30 cellular contexts compared by ENCODE assay signal in the genomic region with DNA sequence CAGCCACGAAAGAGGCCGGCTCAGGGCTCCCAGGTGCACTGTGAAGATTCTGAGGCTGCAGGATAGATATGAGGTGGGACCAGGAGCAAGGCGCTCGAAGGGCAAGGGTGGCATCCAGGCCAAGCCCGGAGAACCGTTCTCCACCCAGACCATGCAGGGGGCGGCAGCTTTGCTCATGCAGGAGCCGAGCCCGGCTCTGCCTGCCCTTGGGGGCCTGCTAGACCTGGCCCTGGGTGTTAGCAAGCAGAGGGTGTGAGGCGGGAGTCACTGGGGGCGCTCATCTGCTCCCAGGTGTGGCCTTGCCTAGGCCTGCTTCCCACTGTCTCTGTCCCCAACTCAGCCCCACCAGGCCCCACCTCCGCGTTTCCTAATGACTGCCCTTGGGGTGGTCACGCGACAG.
"Had no signal": no experiment of that assay in that cellular context is flagged by ENCODE, and none has a peak within 500 bp of the region (broad histone marks: within the 10 kb centered on the region; RNA-seq: fewer than 3 reads in every experiment).

No MANE protein-coding gene starts in this region.

- H3K27me3 ChIP-seq: colonic mucosa, gastrocnemius medialis, right atrium auricular region, testis, tibial artery, upper lobe of right lung, uterus had no signal

- H3K4me1 Mint-ChIP-seq: mesothelial cell of epicardium; naive B cell; stimulated activated memory B cell treated with anti-CD40 and anti-IgM and Interleukin-4, amounts not matched to agents 10 μg/mL and 1 μg/mL and 100 μg/mL, for 72 hours had no signal

- ATAC-seq: esophagus mucosa; gastrocnemius medialis; left lobe of liver; mucosa of descending colon; natural killer cell treated with Interleukin-12 subunit alpha and Interleukin-12 subunit beta and Interleukin-15 and Interleukin-18, amount 100 ng/mL, for 72 hours; sciatic nerve; stimulated activated memory B cell treated with anti-CD40 and anti-IgM and Interleukin-4, amounts not matched to agents 10 μg/mL and 1 μg/mL and 100 μg/mL, for 72 hours; stimulated activated naive CD8-positive, alpha-beta T cell treated with anti-CD3 and anti-CD28 coated beads, Interleukin-15, Interleukin-2, amounts not matched to agents 100 U/mL and 50 U/mL, for 24 hours; upper lobe of right lung had no signal

- H3K4me1 ChIP-seq: colonic mucosa, gastrocnemius medialis, prostate gland, right atrium auricular region, testis, tibial artery, upper lobe of right lung, uterus had no signal

- H3K4me3 ChIP-seq: colonic mucosa, gastrocnemius medialis, mucosa of descending colon, prostate gland, right atrium auricular region, smooth muscle cell, tibial artery, upper lobe of right lung, uterus had no signal

- H3K9me3 ChIP-seq: colonic mucosa, gastrocnemius medialis, mucosa of descending colon, prostate gland, right atrium auricular region, testis, tibial artery, upper lobe of right lung, uterus had no signal

- H3K4me3 Mint-ChIP-seq: dendritic cell treated with granulocyte-macrophage colony-stimulating factor and Interleukin-4, amounts not matched to agents 40 ng/mL and 50 ng/mL, for 4 days; endodermal cell; mesothelial cell of epicardium; naive B cell; natural killer cell treated with Interleukin-12 subunit alpha and Interleukin-12 subunit beta and Interleukin-15 and Interleukin-18, amount 100 ng/mL, for 72 hours; neural crest cell; stimulated activated memory B cell treated with anti-CD40 and anti-IgM and Interleukin-4, amounts not matched to agents 10 μg/mL and 1 μg/mL and 100 μg/mL, for 72 hours had no signal

- H3K27ac Mint-ChIP-seq: dendritic cell treated with granulocyte-macrophage colony-stimulating factor and Interleukin-4, amounts not matched to agents 40 ng/mL and 50 ng/mL, for 4 days; endodermal cell; mesothelial cell of epicardium; natural killer cell treated with Interleukin-12 subunit alpha and Interleukin-12 subunit beta and Interleukin-15 and Interleukin-18, amount 100 ng/mL, for 72 hours; stimulated activated memory B cell treated with anti-CD40 and anti-IgM and Interleukin-4, amounts not matched to agents 10 μg/mL and 1 μg/mL and 100 μg/mL, for 72 hours had no signal

- DNase-seq: colonic mucosa; effector CD8-positive, alpha-beta T cell; endodermal cell; foreskin fibroblast; gastrocnemius medialis; head of caudate nucleus; kidney; mesenchymal stem cell; mucosa of descending colon; naive B cell; stimulated activated CD4-positive, alpha-beta T cell treated with anti-CD3 and anti-CD28 coated beads, Interleukin-2, amount 100 ng/mL, for 24 hours; stimulated activated CD4-positive, alpha-beta T cell treated with anti-CD3 and anti-CD28 coated beads, Interleukin-4, amount 100 ng/mL, for 4 hours; stimulated activated naive CD8-positive, alpha-beta T cell treated with anti-CD3 and anti-CD28 coated beads, Interleukin-15, Interleukin-2, amounts not matched to agents 100 U/mL and 50 U/mL, for 24 hours; substantia nigra; tibial artery; upper lobe of right lung; uterus had no signal

- H3K27me3 Mint-ChIP-seq: dendritic cell treated with granulocyte-macrophage colony-stimulating factor and Interleukin-4, amounts not matched to agents 40 ng/mL and 50 ng/mL, for 4 days; naive B cell; natural killer cell treated with Interleukin-12 subunit alpha and Interleukin-12 subunit beta and Interleukin-15 and Interleukin-18, amount 100 ng/mL, for 72 hours; stimulated activated memory B cell treated with anti-CD40 and anti-IgM and Interleukin-4, amounts not matched to agents 10 μg/mL and 1 μg/mL and 100 μg/mL, for 72 hours had no signal

- H3K9me3 Mint-ChIP-seq: dendritic cell treated with granulocyte-macrophage colony-stimulating factor and Interleukin-4, amounts not matched to agents 40 ng/mL and 50 ng/mL, for 4 days; mesothelial cell of epicardium; naive B cell; natural killer cell treated with Interleukin-12 subunit alpha and Interleukin-12 subunit beta and Interleukin-15 and Interleukin-18, amount 100 ng/mL, for 72 hours; stimulated activated memory B cell treated with anti-CD40 and anti-IgM and Interleukin-4, amounts not matched to agents 10 μg/mL and 1 μg/mL and 100 μg/mL, for 72 hours had no signal

- H3K27ac ChIP-seq: colonic mucosa, epithelial cell of prostate, gastrocnemius medialis, prostate gland, right atrium auricular region, testis, tibial artery, upper lobe of right lung, uterus had no signal

- H3K36me3 ChIP-seq: colonic mucosa, prostate gland, right atrium auricular region, upper lobe of right lung, uterus had no signal
